8 cellular contexts compared by ENCODE assay signal in the genomic region with DNA sequence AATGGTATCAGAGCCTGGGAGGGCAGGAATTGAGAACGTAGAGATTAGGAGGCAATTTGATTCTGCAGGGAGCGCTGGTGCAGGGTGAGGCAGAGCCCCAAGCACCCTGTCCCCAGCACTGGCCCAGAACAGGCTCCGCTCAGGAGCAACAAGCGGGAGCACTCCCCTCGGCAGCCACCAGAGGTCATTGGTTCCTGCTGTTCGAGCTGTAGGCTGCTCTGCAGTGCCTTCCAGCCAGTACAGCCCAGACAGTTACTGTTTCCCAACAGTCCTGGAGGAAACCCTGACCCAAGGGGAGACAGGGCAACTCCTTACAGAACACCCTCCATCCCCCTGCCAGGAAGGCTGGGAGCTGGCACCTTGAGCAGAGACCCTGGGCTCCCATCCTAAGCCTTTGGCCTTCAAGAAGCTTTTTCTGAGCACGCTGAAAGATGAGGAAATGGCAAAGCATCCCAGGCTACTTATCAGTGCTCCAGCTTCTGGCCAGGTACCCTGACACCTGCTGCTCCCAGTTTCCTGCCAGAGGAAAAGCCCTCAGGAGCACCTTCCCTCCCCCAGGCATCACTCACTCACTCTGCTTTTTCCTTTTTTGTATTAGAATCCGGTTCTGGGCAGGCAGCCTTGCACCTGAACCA.
DNase-seq lines count a peak whose midpoint lies in the region; ATAC-seq and TF ChIP-seq lines count a peak whose summit lies in the region.

No MANE protein-coding gene starts in this region.

- peaks cover 27% of the 10 kb centered on the region for H3K36me3 Mint-ChIP-seq in activated naive CD4-positive, alpha-beta T cell treated with anti-CD3 and anti-CD28 coated beads, Interleukin-2, amount 10 ng/mL, durations not matched to agents 7 days and 5 days

- CTCF ChIA-PET in SK-N-SH (lab: Yijun Ruan, JAX) = interaction anchor here (0.6 to 7.6 kb wide), 64 partner anchors 8 to 565 kb away, joined by 3 to 77 read pairs (median 4); no protein-coding TSS in a partner anchor
- CTCF ChIA-PET in activated naive CD4-positive, alpha-beta T cell treated with anti-CD3 and anti-CD28 coated beads, Interleukin-2, amount 10 ng/mL, durations not matched to agents 7 days and 5 days (lab: Charles Lee) = interaction anchor here (0.6 to 5.5 kb wide), 16 partner anchors 10 to 392 kb away, joined by 3 to 25 read pairs (median 4); no protein-coding TSS in a partner anchor

- H2AFZ ChIP-seq in MM.1S (ENCODE audit: low read length) = no peak overlapping the region
- no peak overlapping the region for H2AFZ ChIP-seq in SK-N-SH (ENCODE audit: low read depth)

- no peaks in the 10 kb centered on the region for H3K79me2 ChIP-seq in DOHH2 (ENCODE audit: control insufficient read depth, low read length)
- no peaks in the 10 kb centered on the region for H3K79me2 ChIP-seq in MM.1S (ENCODE audit: low read length)
- no peaks in the 10 kb centered on the region for H3K79me2 ChIP-seq in SK-N-SH (ENCODE audit: insufficient read depth)

- peaks cover 12% of the 10 kb centered on the region for H3K4me1 Mint-ChIP-seq in activated naive CD4-positive, alpha-beta T cell treated with anti-CD3 and anti-CD28 coated beads, Interleukin-2, amount 10 ng/mL, durations not matched to agents 7 days and 5 days

- TF ChIP-seq EP300 in SK-N-SH (IDR thresholded peaks at IDR 0.05; ENCODE audit: borderline replicate concordance in 1 of 2, low read depth in 1 of 2, low read length in 1 of 2) = no peak

- H3K27ac ChIP-seq in DOHH2 (ENCODE audit: low read depth, low read length) (no peak overlapping the region), MM.1S (ENCODE audit: low read length) (no peak overlapping the region), SK-N-SH (ENCODE audit: low read depth in 2 of 2, low read length in 1 of 2) (no peak overlapping the region), psoas muscle (no peak overlapping the region)

- DNase-seq in GOT3 (lab: John Stamatoyannopoulos, UW) (peak; percentile 21), MM.1S (peak; percentile 64), SK-N-SH (peak; percentile 91), Right ventricle myocardium superior (peak; percentile 87), psoas muscle (peak; percentile 77 to 89)
- peak; percentile 79 for DNase-seq in activated naive CD4-positive, alpha-beta T cell treated with anti-CD3 and anti-CD28 coated beads, Interleukin-2, amount 10 ng/mL, durations not matched to agents 7 days and 5 days

- H3K4me3 Mint-ChIP-seq in activated naive CD4-positive, alpha-beta T cell treated with anti-CD3 and anti-CD28 coated beads, Interleukin-2, amount 10 ng/mL, durations not matched to agents 7 days and 5 days = no peak overlapping the region

- TF ChIP-seq RAD21 in SK-N-SH (IDR thresholded peaks at IDR 0.05; ENCODE audit: low read length) = peak; percentile 97

- H3K36me3 ChIP-seq in DOHH2 (ENCODE audit: control insufficient read depth, low read length) (no peaks in the 10 kb centered on the region; the same call in 1 of the 2 replicates), MM.1S (replicated peaks; ENCODE audit: insufficient read depth, low read length) (no peaks in the 10 kb centered on the region), SK-N-SH (replicated peaks in 1 of 2; ENCODE audit: control insufficient read depth in 1 of 2, insufficient read depth in 2 of 2, low read length in 1 of 2) (no peaks in the 10 kb centered on the region), psoas muscle (ENCODE audit: insufficient read depth in 1 of 2, low read depth in 1 of 2) (no peaks in the 10 kb centered on the region)

- no peaks in the 10 kb centered on the region for H3K9me3 Mint-ChIP-seq in activated naive CD4-positive, alpha-beta T cell treated with anti-CD3 and anti-CD28 coated beads, Interleukin-2, amount 10 ng/mL, durations not matched to agents 7 days and 5 days

- 28% methylated on average over 8 of the region's 8 CpGs for WGBS in SK-N-SH (ENCODE audit: low lambda C conversion rate)
- 38 to 50% (median 41%) methylated on average over 8 of the region's 8 CpGs for WGBS in psoas muscle, 3 donors

- no peaks in the 10 kb centered on the region for H3K27me3 Mint-ChIP-seq in activated naive CD4-positive, alpha-beta T cell treated with anti-CD3 and anti-CD28 coated beads, Interleukin-2, amount 10 ng/mL, durations not matched to agents 7 days and 5 days

- H3K4me1 ChIP-seq in DOHH2 (ENCODE audit: control insufficient read depth, low read length) = peaks cover 5% of the 10 kb centered on the region; the same call in 1 of the 2 replicates
- H3K4me1 ChIP-seq in MM.1S (ENCODE audit: low read length) = no peaks in the 10 kb centered on the region
- peaks cover 22 to 36% of the 10 kb centered on the region in 2 experiments for H3K4me1 ChIP-seq in SK-N-SH (ENCODE audit: control insufficient read depth in 1 of 2, insufficient read depth in 2 of 2, low read depth in 1 of 2, low read length in 1 of 2)
- H3K4me1 ChIP-seq in psoas muscle = peaks cover 28% of the 10 kb centered on the region

- ATAC-seq in Right ventricle myocardium superior (ENCODE audit: poor library complexity) (peak; percentile 90), psoas muscle (peak; percentile 91 to 95 (median 93)), GM21423 (IDR thresholded peaks at IDR 0.05; ENCODE audit: unreplicated experiment) (no peak)

- no peak overlapping the region for H3K27ac Mint-ChIP-seq in activated naive CD4-positive, alpha-beta T cell treated with anti-CD3 and anti-CD28 coated beads, Interleukin-2, amount 10 ng/mL, durations not matched to agents 7 days and 5 days

- H3K4me2 ChIP-seq in DOHH2 (ENCODE audit: low read length) (no peak overlapping the region), MM.1S (ENCODE audit: low read depth, low read length) (no peak overlapping the region), SK-N-SH (no peak overlapping the region)

- H3K27me3 ChIP-seq in DOHH2 (ENCODE audit: control insufficient read depth, low read length) = no peaks in the 10 kb centered on the region
- no peaks in the 10 kb centered on the region for H3K27me3 ChIP-seq in MM.1S (replicated peaks; ENCODE audit: insufficient read depth, low read length)
- no peaks in the 10 kb centered on the region for H3K27me3 ChIP-seq in SK-N-SH (ENCODE audit: insufficient read depth)
- H3K27me3 ChIP-seq in psoas muscle (ENCODE audit: insufficient read depth in 3 of 3, low read length in 2 of 3) = no peaks in the 10 kb centered on the region

- no peak overlapping the region for H3K4me3 ChIP-seq in DOHH2 (ENCODE audit: low read length)
- H3K4me3 ChIP-seq in MM.1S (ENCODE audit: low read length) = no peak overlapping the region
- no peak overlapping the region for H3K4me3 ChIP-seq in SK-N-SH (ENCODE audit: low read depth in 2 of 2, low read length in 1 of 2)
- no peak overlapping the region for H3K4me3 ChIP-seq in psoas muscle

- TF ChIP-seq CTCF in DOHH2 (IDR thresholded peaks at IDR 0.05; ENCODE audit: low read depth, low read length, poor library complexity, severe bottlenecking) = peak; percentile 96
- peak; percentile 84 for TF ChIP-seq CTCF in MM.1S (IDR thresholded peaks at IDR 0.05; ENCODE audit: low read length)
- peak; percentile 93 for TF ChIP-seq CTCF in SK-N-SH (IDR thresholded peaks at IDR 0.05)
- peak; percentile 91 for TF ChIP-seq CTCF in psoas muscle (IDR thresholded peaks at IDR 0.05)

- H3K9me3 ChIP-seq in DOHH2 (ENCODE audit: control insufficient read depth, insufficient read depth, low read length) (no peaks in the 10 kb centered on the region), MM.1S (replicated peaks; ENCODE audit: insufficient read depth, low read length) (no peaks in the 10 kb centered on the region), SK-N-SH (no peaks in the 10 kb centered on the region), psoas muscle (no peaks in the 10 kb centered on the region)

- intact Hi-C loops in Right ventricle myocardium superior (cut with DNase I) (loop anchor here (5.0 to 10.0 kb wide), 3 partner anchors 72 to 512 kb away; no protein-coding TSS in a partner anchor), psoas muscle (cut with DNase I) (loop anchor here (2.0 to 10.0 kb wide), 4 partner anchors 92 to 392 kb away; no protein-coding TSS in a partner anchor)

- no peak overlapping the region for H3K9ac ChIP-seq in MM.1S (ENCODE audit: low read length)
- no peak overlapping the region for H3K9ac ChIP-seq in SK-N-SH

- H3K9me2 ChIP-seq in DOHH2 (replicated peaks; ENCODE audit: control insufficient read depth, low read length) (no peaks in the 10 kb centered on the region), MM.1S (replicated peaks; ENCODE audit: insufficient read depth, low read length) (no peaks in the 10 kb centered on the region), SK-N-SH (no peaks in the 10 kb centered on the region)

- no peaks in the 10 kb centered on the region for H3F3A ChIP-seq in DOHH2 (ENCODE audit: control insufficient read depth, insufficient read depth)
- no peaks in the 10 kb centered on the region for H3F3A ChIP-seq in MM.1S (ENCODE audit: insufficient read depth, low read length)
- no peaks in the 10 kb centered on the region for H3F3A ChIP-seq in SK-N-SH (replicated peaks; ENCODE audit: insufficient read depth)

- POLR2A ChIA-PET in SK-N-SH (lab: Yijun Ruan, JAX) = interaction anchor here (0.5 kb wide), 1 partner anchor 128 kb away, joined by 4 read pairs; no protein-coding TSS in a partner anchor

- no peaks in the 10 kb centered on the region for H4K20me1 ChIP-seq in DOHH2 (ENCODE audit: control insufficient read depth, insufficient read depth, low read depth, low read length)
- no peaks in the 10 kb centered on the region for H4K20me1 ChIP-seq in MM.1S (ENCODE audit: insufficient read depth, low read length)
- H4K20me1 ChIP-seq in SK-N-SH (ENCODE audit: insufficient read depth) = peaks cover 26% of the 10 kb centered on the region

TF ChIP-seq in SK-N-SH, 30 proteins besides CTCF, POLR2A, EP300 and RAD21:
- TF ChIP-seq SMC3 (IDR thresholded peaks at IDR 0.05; ENCODE audit: low read depth, low read length) (peak; percentile 98), NRF1 (IDR thresholded peaks at IDR 0.05; ENCODE audit: low read depth, low read length) (peak; percentile 37; the same call in 1 of the 2 replicates), CHD2 (IDR thresholded peaks at IDR 0.05; ENCODE audit: low read length, partially characterized antibody) (peak; percentile 18), SIN3A (IDR thresholded peaks at IDR 0.05; ENCODE audit: borderline replicate concordance, low read depth, low read length) (no peak)

Comparison
In these comparisons a context has a peak if more than half of its experiments do, and no peak if none do; other contexts are left out.
1. DNase-seq: peak in every context shown above with its lines; median percentile 91 in SK-N-SH; 87 in Right ventricle myocardium superior; 83 in psoas muscle; 79 in activated naive CD4-positive, alpha-beta T cell treated with anti-CD3 and anti-CD28 coated beads, Interleukin-2, amount 10 ng/mL, durations not matched to agents 7 days and 5 days; 64 in MM.1S; 21 in GOT3.